ENCODE assay signal across 23 cellular contexts in the genomic region with DNA sequence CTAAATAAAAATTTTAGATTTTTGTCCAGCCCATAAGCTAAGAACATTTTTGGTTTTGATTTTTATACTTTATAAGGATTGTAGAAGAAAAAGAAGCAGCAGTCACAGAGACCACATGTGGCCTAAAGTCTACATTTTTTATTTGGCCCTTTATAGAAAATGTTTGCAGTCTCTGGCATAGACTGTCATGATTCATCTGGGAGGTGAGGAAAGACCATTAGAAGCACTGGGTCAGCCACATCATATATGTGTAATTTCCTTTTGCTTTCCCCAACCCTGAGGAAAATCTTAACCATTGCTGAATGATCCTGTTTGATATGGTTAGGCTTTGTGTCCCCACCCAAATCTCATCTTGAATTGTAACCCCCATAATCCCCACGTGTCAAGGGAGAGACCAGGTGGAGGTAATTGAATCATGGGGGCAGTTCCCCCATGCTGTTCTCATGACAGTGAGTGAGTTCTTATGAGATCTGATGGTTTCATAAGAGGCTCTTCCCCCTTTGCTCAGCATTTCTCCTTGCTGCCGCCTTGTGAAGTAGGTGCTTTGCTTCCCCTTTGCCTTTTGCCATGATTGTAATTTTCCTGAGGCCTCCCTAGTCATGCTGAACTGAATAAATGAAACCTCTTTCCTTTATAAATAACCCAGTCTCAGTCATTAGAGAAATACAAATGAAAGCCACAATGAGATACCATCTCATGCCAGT. TPM values are rescaled to one million over a fixed set of nuclear protein-coding genes. Genes with fewer than 3 reads are reported as not detected.
DNase-seq lines count a peak whose midpoint lies in the region; ATAC-seq and TF ChIP-seq lines count a peak whose summit lies in the region.
"Had no signal": no experiment of that assay in that cellular context is flagged by ENCODE, and none has a peak within 500 bp of the region (broad histone marks: within the 10 kb centered on the region; RNA-seq: fewer than 3 reads in every experiment).

No MANE protein-coding gene starts in this region.

- no peak for TF ChIP-seq CTCF in fibroblast of mammary gland (conservative IDR thresholded peaks at IDR 0.05; ENCODE audit: control insufficient read depth, insufficient read depth, low read depth, low read length)
- TF ChIP-seq CTCF in CD8-positive, alpha-beta T cell (IDR thresholded peaks at IDR 0.05) = no peak

- no peaks in the 10 kb centered on the region for H3K27me3 ChIP-seq in SJCRH30
- no peaks in the 10 kb centered on the region for H3K27me3 ChIP-seq in CD8-positive, alpha-beta T cell (ENCODE audit: insufficient read depth, low read length)
- H3K27me3 ChIP-seq: colonic mucosa, spleen, transverse colon had no signal

- CTCF ChIA-PET in CD8-positive, alpha-beta T cell (lab: Charles Lee) = interaction anchor here (0.7 kb wide), 1 partner anchor 12 kb away, joined by 3 read pairs; the partner anchor contains the start of gene COPS4

- peak overlapping the region; percentile 2; the same call in 1 of the 2 replicates for H3K27ac ChIP-seq in SJCRH30
- H3K27ac ChIP-seq in CD8-positive, alpha-beta T cell (ENCODE audit: low read depth, low read length) = no peak overlapping the region
- H3K27ac ChIP-seq: colonic mucosa, prostate gland, transverse colon had no signal

- no peak overlapping the region for H3K27ac Mint-ChIP-seq in activated naive CD8-positive, alpha-beta T cell treated with anti-CD3 and anti-CD28 coated beads, Interleukin-2, amount 50 U/mL, for 24 hours
- no peak overlapping the region for H3K27ac Mint-ChIP-seq in activated naive CD8-positive, alpha-beta T cell treated with anti-CD3 and anti-CD28 coated beads for 36 hours
- H3K27ac Mint-ChIP-seq in CD8-positive, alpha-beta T cell = no peak overlapping the region
- H3K27ac Mint-ChIP-seq: activated CD8-positive, alpha-beta memory T cell treated with anti-CD3 and anti-CD28 coated beads, Interleukin-2, amount 10 ng/mL, durations not matched to agents 7 days and 5 days; CD4-positive, alpha-beta memory T cell; immature natural killer cell; nephron had no signal

- H3K27me3 Mint-ChIP-seq in activated naive CD8-positive, alpha-beta T cell treated with anti-CD3 and anti-CD28 coated beads, Interleukin-2, amount 50 U/mL, for 24 hours = peaks cover 2% of the 10 kb centered on the region
- no peaks in the 10 kb centered on the region for H3K27me3 Mint-ChIP-seq in activated naive CD8-positive, alpha-beta T cell treated with anti-CD3 and anti-CD28 coated beads for 36 hours
- H3K27me3 Mint-ChIP-seq in CD8-positive, alpha-beta T cell (ENCODE audit: low read depth) = no peaks in the 10 kb centered on the region

- H3K9me3 Mint-ChIP-seq in activated naive CD8-positive, alpha-beta T cell treated with anti-CD3 and anti-CD28 coated beads, Interleukin-2, amount 50 U/mL, for 24 hours = peaks cover 9% of the 10 kb centered on the region
- peaks cover 7% of the 10 kb centered on the region for H3K9me3 Mint-ChIP-seq in activated naive CD8-positive, alpha-beta T cell treated with anti-CD3 and anti-CD28 coated beads for 36 hours
- peaks cover 5% of the 10 kb centered on the region for H3K9me3 Mint-ChIP-seq in CD8-positive, alpha-beta T cell

- peak; percentile 78 for ATAC-seq in activated naive CD8-positive, alpha-beta T cell treated with anti-CD3 and anti-CD28 coated beads, Interleukin-2, amount 50 U/mL, for 24 hours
- no peak for ATAC-seq in left colon
- no peak for ATAC-seq in CD8-positive, alpha-beta T cell
- ATAC-seq: activated CD8-positive, alpha-beta memory T cell treated with anti-CD3 and anti-CD28 coated beads, Interleukin-2, amount 10 ng/mL, durations not matched to agents 7 days and 5 days had no signal

- POLR2A ChIA-PET in CD8-positive, alpha-beta T cell (lab: Charles Lee) = interaction anchor here (0.7 kb wide), 1 partner anchor 12 kb away, joined by 3 read pairs; the partner anchor contains the start of gene COPS4

- peaks cover 15% of the 10 kb centered on the region for H3K4me1 Mint-ChIP-seq in activated naive CD8-positive, alpha-beta T cell treated with anti-CD3 and anti-CD28 coated beads, Interleukin-2, amount 50 U/mL, for 24 hours
- peaks cover 12% of the 10 kb centered on the region for H3K4me1 Mint-ChIP-seq in activated naive CD8-positive, alpha-beta T cell treated with anti-CD3 and anti-CD28 coated beads for 36 hours
- no peaks in the 10 kb centered on the region for H3K4me1 Mint-ChIP-seq in CD8-positive, alpha-beta T cell (ENCODE audit: low read depth)
- H3K4me1 Mint-ChIP-seq: CD4-positive, alpha-beta memory T cell; immature natural killer cell; nephron had no signal

- no peaks in the 10 kb centered on the region for H3K36me3 ChIP-seq in SJCRH30
- H3K36me3 ChIP-seq in CD8-positive, alpha-beta T cell (ENCODE audit: insufficient read depth, low read length) = no peaks in the 10 kb centered on the region
- H3K36me3 ChIP-seq: colonic mucosa, prostate gland, spleen, transverse colon had no signal

- H3K4me3 Mint-ChIP-seq in activated naive CD8-positive, alpha-beta T cell treated with anti-CD3 and anti-CD28 coated beads, Interleukin-2, amount 50 U/mL, for 24 hours = no peak overlapping the region
- H3K4me3 Mint-ChIP-seq in activated naive CD8-positive, alpha-beta T cell treated with anti-CD3 and anti-CD28 coated beads for 36 hours = no peak overlapping the region
- H3K4me3 Mint-ChIP-seq in CD8-positive, alpha-beta T cell = no peak overlapping the region
- H3K4me3 Mint-ChIP-seq: activated CD8-positive, alpha-beta memory T cell treated with anti-CD3 and anti-CD28 coated beads, Interleukin-2, amount 10 ng/mL, durations not matched to agents 7 days and 5 days; CD4-positive, alpha-beta memory T cell; immature natural killer cell; nephron had no signal

- peaks cover 20% of the 10 kb centered on the region for H3K9me3 ChIP-seq in SJCRH30 (replicated peaks)
- no peaks in the 10 kb centered on the region for H3K9me3 ChIP-seq in CD8-positive, alpha-beta T cell (ENCODE audit: low read length)
- H3K9me3 ChIP-seq: colonic mucosa, prostate gland had no signal

- no peaks in the 10 kb centered on the region for H3K36me3 Mint-ChIP-seq in activated naive CD8-positive, alpha-beta T cell treated with anti-CD3 and anti-CD28 coated beads, Interleukin-2, amount 50 U/mL, for 24 hours (ENCODE audit: low read depth)
- H3K36me3 Mint-ChIP-seq in activated naive CD8-positive, alpha-beta T cell treated with anti-CD3 and anti-CD28 coated beads for 36 hours = peaks cover 2% of the 10 kb centered on the region
- no peaks in the 10 kb centered on the region for H3K36me3 Mint-ChIP-seq in CD8-positive, alpha-beta T cell

- H3K4me1 ChIP-seq in SJCRH30 = peaks cover 18% of the 10 kb centered on the region
- H3K4me1 ChIP-seq in CD8-positive, alpha-beta T cell (ENCODE audit: insufficient read depth, low read length) = no peaks in the 10 kb centered on the region
- H3K4me1 ChIP-seq: colonic mucosa, prostate gland, transverse colon had no signal

- intact Hi-C loops in left colon (cut with DNase I, micrococcal nuclease) = no loop called here
- intact Hi-C loops in CD8-positive, alpha-beta T cell (cut with DNase I, micrococcal nuclease) = no loop called here

- H3K4me3 ChIP-seq in SJCRH30 (no peak overlapping the region), fibroblast of mammary gland (ENCODE audit: control insufficient read depth, low read depth, low read length) (no peak overlapping the region)
- no peak overlapping the region for H3K4me3 ChIP-seq in CD8-positive, alpha-beta T cell (ENCODE audit: low read depth, low read length)
- H3K4me3 ChIP-seq: colonic mucosa, prostate gland, spleen, transverse colon had no signal

- DNase-seq in activated naive CD8-positive, alpha-beta T cell treated with anti-CD3 and anti-CD28 coated beads, Interleukin-2, amount 50 U/mL, for 24 hours = no peak
- no peak for DNase-seq in activated naive CD8-positive, alpha-beta T cell treated with anti-CD3 and anti-CD28 coated beads for 36 hours
- DNase-seq in SJCRH30 (no peak), fibroblast of mammary gland (ENCODE audit: low read depth) (peak; percentile 80), left colon (no peak), middle frontal gyrus (ENCODE audit: extremely low spot score, low spot score) (no peak)
- no peak for DNase-seq in CD8-positive, alpha-beta T cell
- no peak for DNase-seq in NK-92 treated with Interleukin-12 subunit alpha and Interleukin-12 subunit beta, amount 100 ng/mL, for 24 hours (lab: John Stamatoyannopoulos, UW)
- DNase-seq: activated CD4-positive, alpha-beta T cell treated with anti-CD3 and anti-CD28 coated beads for 1 hour; activated CD8-positive, alpha-beta memory T cell treated with anti-CD3 and anti-CD28 coated beads, Interleukin-2, amount 10 ng/mL, durations not matched to agents 7 days and 5 days; aorta; CD4-positive, alpha-beta memory T cell; colonic mucosa; DMS79 treated with DMSO at 0.1 percent for 48 hours; head of caudate nucleus; immature natural killer cell; NCI-H1694; NCI-H446; SHP77 treated with DMSO at 0.1 percent for 48 hours; spleen; transverse colon had no signal

RNA-seq across cellular contexts. Expression of gene COPS4, which starts 12.1 kb away (rescaled TPM):
- 10 to 100 TPM; 42.6 to 43.9 TPM for total RNA-seq in activated naive CD8-positive, alpha-beta T cell treated with anti-CD3 and anti-CD28 coated beads for 36 hours
- total RNA-seq in SJCRH30 (2014; rRNA removed; shearing (Covaris generic)) = 109 and 125 TPM in 2 replicates
- total RNA-seq in left colon = 10 to 100 TPM; 22.9 to 23.7 TPM
- 10 to 100 TPM; 32.2 to 35.2 TPM for total RNA-seq in CD8-positive, alpha-beta T cell

RNA-seq across cellular contexts. Expression of gene LIN54, which starts 12.3 kb away (rescaled TPM):
- 10 to 100 TPM; 22.7 TPM for total RNA-seq in activated naive CD8-positive, alpha-beta T cell treated with anti-CD3 and anti-CD28 coated beads for 36 hours
- 36.5 and 40.8 TPM in 2 replicates for total RNA-seq in SJCRH30 (2014; rRNA removed; shearing (Covaris generic))
- 10 to 100 TPM; 13.5 to 15.6 TPM for total RNA-seq in left colon
- 10 to 100 TPM; 10.2 to 10.6 TPM for total RNA-seq in CD8-positive, alpha-beta T cell
